In the genomic region with DNA sequence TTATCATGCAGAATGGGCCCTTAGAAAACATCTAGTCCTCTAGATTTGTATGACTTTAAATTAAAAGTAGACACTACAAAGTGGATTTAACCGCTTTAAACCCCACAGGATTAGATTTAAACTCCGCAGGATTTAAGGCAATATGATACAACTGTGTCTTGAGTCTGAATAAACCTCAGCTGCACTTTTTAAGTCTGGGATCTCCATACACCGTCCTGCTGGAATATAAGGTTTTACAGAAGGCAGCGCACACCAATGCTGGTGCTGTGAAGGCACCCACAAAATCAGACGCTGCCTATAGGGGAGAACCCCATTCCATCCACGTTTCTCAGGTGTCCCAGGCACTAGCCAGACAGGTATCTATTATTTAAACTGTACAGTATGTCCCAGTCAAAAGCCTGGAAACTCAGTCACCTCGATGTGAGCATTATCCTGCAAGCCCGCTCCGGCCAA, we compare ENCODE assay signal across 8 cellular contexts. TPM values are rescaled to one million over a fixed set of nuclear protein-coding genes. Genes with fewer than 3 reads are reported as not detected.
DNase-seq lines count a peak whose midpoint lies in the region; ATAC-seq and TF ChIP-seq lines count a peak whose summit lies in the region.

No MANE protein-coding gene starts in this region.

- H3K27ac ChIP-seq in CD8-positive, alpha-beta T cell (ENCODE audit: low read depth, low read length) = no peak overlapping the region
- H3K27ac ChIP-seq in ectodermal cell (ENCODE audit: insufficient read depth, low read depth, low read length, poor library complexity, severe bottlenecking) = no peak overlapping the region
- peak overlapping the region; percentile 60 for H3K27ac ChIP-seq in naive thymus-derived CD4-positive, alpha-beta T cell (ENCODE audit: low read depth, low read length)

- no peak for TF ChIP-seq CTCF in CD8-positive, alpha-beta T cell (IDR thresholded peaks at IDR 0.05)

- intact Hi-C loops in CD8-positive, alpha-beta T cell (cut with DNase I, micrococcal nuclease) = loop anchor here (1.0 to 10.0 kb wide), 14 partner anchors 69 to 1609 kb away; partner anchors contain the start of genes HIGD1A (in 2 of the 2), TCAIM (in 2 of the 2), ABHD5 (in 1 of the 2) and ACKR2 (in 1 of the 2)
- intact Hi-C loops in naive thymus-derived CD4-positive, alpha-beta T cell (cut with micrococcal nuclease) = loop anchor here (5.0 kb wide), 8 partner anchors 136 to 1356 kb away; partner anchors contain the start of genes HIGD1A (in 2 of the 2), EXOSC7 (in 1 of the 2), SEC22C (in 1 of the 2) and SNRK (in 1 of the 2)

- no peaks in the 10 kb centered on the region for H3K36me3 ChIP-seq in CD8-positive, alpha-beta T cell (ENCODE audit: insufficient read depth, low read length)
- H3K36me3 ChIP-seq in ectodermal cell (ENCODE audit: control insufficient read depth, insufficient read depth, low read length) = no peaks in the 10 kb centered on the region
- no peaks in the 10 kb centered on the region for H3K36me3 ChIP-seq in naive thymus-derived CD4-positive, alpha-beta T cell (ENCODE audit: control insufficient read depth in 2 of 3, insufficient read depth in 3 of 3, low read length in 3 of 3)

- no peak for TF ChIP-seq POLR2A in GM18505 (IDR thresholded peaks at IDR 0.05; ENCODE audit: borderline replicate concordance, extremely low read depth, insufficient read depth, insufficient read length)

- H3K4me3 Mint-ChIP-seq in CD8-positive, alpha-beta T cell = peak overlapping the region; percentile 87
- H3K4me3 Mint-ChIP-seq in naive thymus-derived CD4-positive, alpha-beta T cell = peak overlapping the region; percentile 82 to 94 (median 90)

- CTCF ChIA-PET in CD8-positive, alpha-beta T cell (lab: Charles Lee) = interaction anchor here (1.2 kb wide), 1 partner anchor 130 kb away, joined by 3 read pairs; no protein-coding TSS in a partner anchor
- CTCF ChIA-PET in naive thymus-derived CD4-positive, alpha-beta T cell (lab: Charles Lee) = no interaction called here

- WGBS in ectodermal cell, 2 experiments = 32% methylated on average over 9 of the region's 9 CpGs

- peak overlapping the region; percentile 60 for H3K27ac Mint-ChIP-seq in CD8-positive, alpha-beta T cell
- H3K27ac Mint-ChIP-seq in naive thymus-derived CD4-positive, alpha-beta T cell = peak overlapping the region; percentile 23 to 80 (median 56)

- POLR2A ChIA-PET in CD8-positive, alpha-beta T cell (lab: Charles Lee) = interaction anchor here (0.6 to 1.6 kb wide), 3 partner anchors 10 to 88 kb away, joined by 3 to 9 read pairs (median 3); partner anchors contain the start of gene ABHD5
- POLR2A ChIA-PET in naive thymus-derived CD4-positive, alpha-beta T cell (lab: Charles Lee) = interaction anchor here (0.8 kb wide), 1 partner anchor 69 kb away, joined by 5 read pairs; the partner anchor contains the start of gene ABHD5

- H3K36me3 Mint-ChIP-seq in CD8-positive, alpha-beta T cell = no peaks in the 10 kb centered on the region
- no peaks in the 10 kb centered on the region for H3K36me3 Mint-ChIP-seq in naive thymus-derived CD4-positive, alpha-beta T cell

- no peak for ATAC-seq in CD8-positive, alpha-beta T cell
- ATAC-seq in naive thymus-derived CD4-positive, alpha-beta T cell = no peak
- ATAC-seq in GM19035 (IDR thresholded peaks at IDR 0.05; ENCODE audit: unreplicated experiment) (no peak), GM18505 (IDR thresholded peaks at IDR 0.05; ENCODE audit: unreplicated experiment) (no peak)

- no peaks in the 10 kb centered on the region for H3K9me3 Mint-ChIP-seq in CD8-positive, alpha-beta T cell
- no peaks in the 10 kb centered on the region for H3K9me3 Mint-ChIP-seq in naive thymus-derived CD4-positive, alpha-beta T cell

- H3K27me3 Mint-ChIP-seq in CD8-positive, alpha-beta T cell (ENCODE audit: low read depth) = no peaks in the 10 kb centered on the region
- H3K27me3 Mint-ChIP-seq in naive thymus-derived CD4-positive, alpha-beta T cell = peaks cover 0 to 15% (median 0%) of the 10 kb centered on the region in 5 donors

- no peaks in the 10 kb centered on the region for H3K9me3 ChIP-seq in CD8-positive, alpha-beta T cell (ENCODE audit: low read length)
- H3K9me3 ChIP-seq in ectodermal cell (ENCODE audit: control insufficient read depth, low read length) = no peaks in the 10 kb centered on the region
- no peaks in the 10 kb centered on the region for H3K9me3 ChIP-seq in naive thymus-derived CD4-positive, alpha-beta T cell (ENCODE audit: control insufficient read depth in 2 of 3, low read length in 3 of 3)

- H3K4me1 Mint-ChIP-seq in CD8-positive, alpha-beta T cell (ENCODE audit: low read depth) = peaks cover 17% of the 10 kb centered on the region
- peaks cover 8 to 26% (median 21%) of the 10 kb centered on the region in 7 donors for H3K4me1 Mint-ChIP-seq in naive thymus-derived CD4-positive, alpha-beta T cell

- no peaks in the 10 kb centered on the region for H3K27me3 ChIP-seq in CD8-positive, alpha-beta T cell (ENCODE audit: insufficient read depth, low read length)
- no peaks in the 10 kb centered on the region for H3K27me3 ChIP-seq in ectodermal cell (ENCODE audit: control insufficient read depth, insufficient read depth, low read length, poor library complexity, severe bottlenecking)
- no peaks in the 10 kb centered on the region for H3K27me3 ChIP-seq in naive thymus-derived CD4-positive, alpha-beta T cell (ENCODE audit: control insufficient read depth in 2 of 2, insufficient read depth in 2 of 2, low read length in 2 of 2)

- H3K4me1 ChIP-seq in CD8-positive, alpha-beta T cell (ENCODE audit: insufficient read depth, low read length) = peaks cover 13% of the 10 kb centered on the region
- H3K4me1 ChIP-seq in ectodermal cell (ENCODE audit: control insufficient read depth, insufficient read depth, low read length) = peaks cover 4% of the 10 kb centered on the region
- H3K4me1 ChIP-seq in naive thymus-derived CD4-positive, alpha-beta T cell (ENCODE audit: control insufficient read depth in 2 of 2, insufficient read depth in 2 of 2, low read length in 2 of 2) = peaks cover 11 to 15% of the 10 kb centered on the region in 2 donors

- no peak for DNase-seq in CD8-positive, alpha-beta T cell
- DNase-seq in NCI-H82 treated with DMSO at 0.1 percent for 48 hours (lab: John Stamatoyannopoulos, UW; ENCODE audit: unreplicated experiment) (peak; percentile 26), activated gamma-delta T cell (lab: John Stamatoyannopoulos, UW) (no peak)
- DNase-seq in naive thymus-derived CD4-positive, alpha-beta T cell = peak in 3 of 9 donors; percentile 7 to 12 (median 11)
- DNase-seq in stimulated activated CD4-positive, alpha-beta T cell treated with anti-CD3 and anti-CD28 coated beads, Interleukin-15, amount 100 ng/mL, for 24 hours = no peak

- H3K4me3 ChIP-seq in CD8-positive, alpha-beta T cell (ENCODE audit: low read depth, low read length) = peak overlapping the region; percentile 83
- peak overlapping the region; percentile 89 for H3K4me3 ChIP-seq in ectodermal cell (ENCODE audit: insufficient read depth, low read depth, low read length)
- H3K4me3 ChIP-seq in naive thymus-derived CD4-positive, alpha-beta T cell (ENCODE audit: low read length) = peak overlapping the region; percentile 84

RNA-seq across cellular contexts. Expression of gene ANO10, which starts 0.8 kb away (rescaled TPM):
- total RNA-seq in CD8-positive, alpha-beta T cell = 1 to 10 TPM; 6.1 to 7.0 TPM
- 54.0 TPM for polyA plus RNA-seq in ectodermal cell (2013, experiment 1 of 4)
- polyA plus RNA-seq in ectodermal cell (2013, experiment 2 of 4) = 64.2 TPM
- 32.1 TPM for polyA plus RNA-seq in ectodermal cell (2013, experiment 3 of 4)
- polyA plus RNA-seq in ectodermal cell (2013, experiment 4 of 4) = 40.0 TPM
- total RNA-seq in naive thymus-derived CD4-positive, alpha-beta T cell = 10 to 100 TPM in 2 of 5 experiments, 1 to 10 TPM in 3; 6.1 to 13.6 (median 9.3) TPM
- polyA plus RNA-seq in naive thymus-derived CD4-positive, alpha-beta T cell = 10 to 100 TPM in 1 of 2 donors, 1 to 10 TPM in 1; 7.4 to 10.7 TPM
